Comparison of ENCODE assay signal across 9 cellular contexts in the genomic region with DNA sequence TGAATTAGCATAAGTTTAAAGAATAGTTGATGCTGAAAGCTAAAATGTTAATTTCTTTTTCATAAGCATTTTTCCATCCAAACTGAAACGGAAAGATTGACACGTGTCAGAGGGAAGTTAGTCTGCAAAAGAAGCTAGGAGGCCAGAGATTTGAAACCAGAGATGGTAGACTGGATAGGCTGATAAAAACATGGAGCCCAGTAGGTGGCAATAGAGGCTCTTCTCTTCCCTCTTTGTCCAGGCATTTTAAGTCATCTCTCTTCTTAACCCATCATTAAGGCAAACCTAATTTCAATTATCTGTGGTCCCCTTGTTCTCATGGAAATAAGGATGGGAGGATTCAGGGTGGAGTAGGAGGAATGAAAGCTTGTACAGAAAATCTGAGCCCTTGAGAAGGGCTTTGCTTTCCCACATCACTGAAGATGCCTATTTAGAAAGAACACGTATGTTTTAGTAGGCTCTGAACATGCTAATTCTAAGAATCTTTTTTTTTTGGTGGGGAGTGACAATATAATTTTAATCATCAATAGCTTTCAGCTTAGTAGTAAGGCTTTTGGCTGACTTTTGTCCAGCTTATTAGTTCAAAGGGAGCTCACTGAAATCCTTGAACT.
DNase-seq lines count a peak whose midpoint lies in the region; ATAC-seq, FAIRE-seq and TF ChIP-seq lines count a peak whose summit lies in the region.
"Had no signal": no experiment of that assay in that cellular context is flagged by ENCODE, and none has a peak within 500 bp of the region (broad histone marks: within the 10 kb centered on the region; RNA-seq: fewer than 3 reads in every experiment).

No MANE protein-coding gene starts in this region.

- H3K4me3 ChIP-seq in A549: no peak overlapping the region
- no peak overlapping the region for H3K4me3 ChIP-seq in kidney (ENCODE audit: low read length in 2 of 2)

- H3K9me3 ChIP-seq in A549 (no peaks in the 10 kb centered on the region), kidney (ENCODE audit: control insufficient read depth in 1 of 2, low read length in 2 of 2) (no peaks in the 10 kb centered on the region)

- DNase-seq in A549 (ENCODE audit: low read depth in 1 of 2, low spot score in 1 of 2) (peak; percentile 19 to 46), NCI-H2227 treated with DMSO at 0.1 percent for 48 hours (lab: John Stamatoyannopoulos, UW) (peak; percentile 41), astrocyte of the hippocampus (ENCODE audit: low read depth, low spot score) (peak; percentile 74), kidney (no peak), GM13976 (ENCODE audit: low spot score) (no peak), activated T-cell treated with anti-CD3 and anti-CD28 coated beads for 4 hours (no peak)
- DNase-seq in activated CD4-positive, alpha-beta memory T cell treated with anti-CD3 and anti-CD28 coated beads for 36 hours: no peak

- H3K4me1 ChIP-seq in A549 (no peaks in the 10 kb centered on the region), kidney (ENCODE audit: control insufficient read depth in 1 of 2, insufficient read depth in 1 of 2, low read depth in 1 of 2, low read length in 2 of 2) (no peaks in the 10 kb centered on the region)

- H3K9me3 Mint-ChIP-seq in activated CD4-positive, alpha-beta memory T cell treated with anti-CD3 and anti-CD28 coated beads for 36 hours: no peaks in the 10 kb centered on the region
- H3K9me3 Mint-ChIP-seq: activated naive CD4-positive, alpha-beta T cell treated with anti-CD3 and anti-CD28 coated beads, Interleukin-2, amount 50 U/mL, for 24 hours had no signal

- no peak overlapping the region for H3K9ac ChIP-seq in kidney (ENCODE audit: low read length in 2 of 2)

- no peak overlapping the region for H3K4me2 ChIP-seq in A549

- no peak for TF ChIP-seq POLR2A in A549 (IDR thresholded peaks at IDR 0.05; ENCODE audit: low read length)

- CTCF ChIA-PET in A549 (lab: Yijun Ruan, JAX): interaction anchor here (0.6 to 1.9 kb wide), 20 partner anchors 9 to 309 kb away, joined by 3 to 10 read pairs (median 3); no protein-coding TSS in a partner anchor
- CTCF ChIA-PET in activated CD4-positive, alpha-beta memory T cell treated with anti-CD3 and anti-CD28 coated beads for 36 hours (lab: Charles Lee): interaction anchor here (0.7 kb wide), 1 partner anchor 219 kb away, joined by 3 read pairs; no protein-coding TSS in a partner anchor

- peak; percentile 62 for TF ChIP-seq CTCF in A549 (IDR thresholded peaks at IDR 0.05)
- no peak for TF ChIP-seq CTCF in kidney (IDR thresholded peaks at IDR 0.05; ENCODE audit: borderline replicate concordance, extremely low read depth, insufficient read depth)
- no peak for TF ChIP-seq CTCF in GM13976 (IDR thresholded peaks at IDR 0.05; ENCODE audit: borderline replicate concordance, control extremely low read depth, extremely low read depth, insufficient read depth, missing control alignments)

- H3K36me3 Mint-ChIP-seq in activated CD4-positive, alpha-beta memory T cell treated with anti-CD3 and anti-CD28 coated beads for 36 hours: no peaks in the 10 kb centered on the region
- H3K36me3 Mint-ChIP-seq: activated naive CD4-positive, alpha-beta T cell treated with anti-CD3 and anti-CD28 coated beads, Interleukin-2, amount 50 U/mL, for 24 hours had no signal

- FAIRE-seq in A549 (lab: Jason Lieb, UNC) (no peak), kidney (lab: Jason Lieb, UNC) (peak; percentile 27)

- in situ Hi-C loops in GM13976 (cut with MboI; ENCODE audit: low sequenced_read_pairs, unreplicated experiment): loop anchor here (10.0 kb wide), 2 partner anchors 219 to 299 kb away; no protein-coding TSS in a partner anchor

- intact Hi-C loops in kidney (cut with DNase I): loop anchor here (5.0 to 10.0 kb wide), 2 partner anchors 216 to 299 kb away; no protein-coding TSS in a partner anchor
- intact Hi-C loops in activated CD4-positive, alpha-beta memory T cell treated with anti-CD3 and anti-CD28 coated beads for 36 hours (cut with micrococcal nuclease): no loop called here

- H3K4me1 Mint-ChIP-seq in activated CD4-positive, alpha-beta memory T cell treated with anti-CD3 and anti-CD28 coated beads for 36 hours (ENCODE audit: low read depth): no peaks in the 10 kb centered on the region
- H3K4me1 Mint-ChIP-seq: activated naive CD4-positive, alpha-beta T cell treated with anti-CD3 and anti-CD28 coated beads, Interleukin-2, amount 50 U/mL, for 24 hours had no signal

- peak; percentile 63 to 66 for TF ChIP-seq RAD21 in A549 (conservative IDR thresholded peaks at IDR 0.05 in 1 of 2, IDR thresholded peaks at IDR 0.05 in 1 of 2)

- POLR2A ChIA-PET in A549 (lab: Yijun Ruan, JAX): no interaction called here
- POLR2A ChIA-PET in activated CD4-positive, alpha-beta memory T cell treated with anti-CD3 and anti-CD28 coated beads for 36 hours (lab: Charles Lee): no interaction called here

- TF ChIP-seq EP300 in A549 (IDR thresholded peaks at IDR 0.05): no peak

- peaks cover 5% of the 10 kb centered on the region for H3K27me3 Mint-ChIP-seq in activated CD4-positive, alpha-beta memory T cell treated with anti-CD3 and anti-CD28 coated beads for 36 hours

- WGBS in A549 (ENCODE audit: missing lambda C conversion rate): 25% methylated on average over 3 of the region's 3 CpGs

- H3K27ac ChIP-seq in A549 (no peak overlapping the region), kidney (ENCODE audit: low read depth in 2 of 2, low read length in 2 of 2) (no peak overlapping the region)

- H3K4me3 Mint-ChIP-seq in activated CD4-positive, alpha-beta memory T cell treated with anti-CD3 and anti-CD28 coated beads for 36 hours: no peak overlapping the region
- H3K4me3 Mint-ChIP-seq: activated naive CD4-positive, alpha-beta T cell treated with anti-CD3 and anti-CD28 coated beads, Interleukin-2, amount 50 U/mL, for 24 hours had no signal

- H3K36me3 ChIP-seq in kidney (ENCODE audit: control insufficient read depth in 1 of 2, insufficient read depth in 2 of 2, low read length in 2 of 2): no peaks in the 10 kb centered on the region

- H3K27ac Mint-ChIP-seq in activated CD4-positive, alpha-beta memory T cell treated with anti-CD3 and anti-CD28 coated beads for 36 hours: no peak overlapping the region
- H3K27ac Mint-ChIP-seq: activated naive CD4-positive, alpha-beta T cell treated with anti-CD3 and anti-CD28 coated beads, Interleukin-2, amount 50 U/mL, for 24 hours had no signal

- ATAC-seq in A549 (peak; percentile 71 to 88; a peak in 3 of 6 replicates), GM18868 (IDR thresholded peaks at IDR 0.05; ENCODE audit: unreplicated experiment) (peak; percentile 41)

TF ChIP-seq in A549, 52 proteins besides CTCF, POLR2A, EP300 and RAD21:
- TF ChIP-seq, protein P1, sequence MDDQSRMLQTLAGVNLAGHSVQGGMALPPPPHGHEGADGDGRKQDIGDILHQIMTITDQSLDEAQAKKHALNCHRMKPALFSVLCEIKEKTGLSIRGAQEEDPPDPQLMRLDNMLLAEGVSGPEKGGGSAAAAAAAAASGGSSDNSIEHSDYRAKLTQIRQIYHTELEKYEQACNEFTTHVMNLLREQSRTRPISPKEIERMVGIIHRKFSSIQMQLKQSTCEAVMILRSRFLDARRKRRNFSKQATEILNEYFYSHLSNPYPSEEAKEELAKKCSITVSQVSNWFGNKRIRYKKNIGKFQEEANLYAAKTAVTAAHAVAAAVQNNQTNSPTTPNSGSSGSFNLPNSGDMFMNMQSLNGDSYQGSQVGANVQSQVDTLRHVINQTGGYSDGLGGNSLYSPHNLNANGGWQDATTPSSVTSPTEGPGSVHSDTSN (IDR thresholded peaks at IDR 0.05): no peak
- peak; percentile 52 for TF ChIP-seq SMC3 (IDR thresholded peaks at IDR 0.05)
TF ChIP-seq in A549: peak in this region for 1.

Comparison
In these comparisons a context has a peak if more than half of its experiments do, and no peak if none do; other contexts are left out.
1. DNase-seq: peak in A549 (2 of 2), NCI-H2227 treated with DMSO at 0.1 percent for 48 hours (single experiment) and astrocyte of the hippocampus (single experiment); none in kidney (single experiment), activated CD4-positive, alpha-beta memory T cell treated with anti-CD3 and anti-CD28 coated beads for 36 hours (single experiment), GM13976 (single experiment) and activated T-cell treated with anti-CD3 and anti-CD28 coated beads for 4 hours (single experiment).